In the genomic region with DNA sequence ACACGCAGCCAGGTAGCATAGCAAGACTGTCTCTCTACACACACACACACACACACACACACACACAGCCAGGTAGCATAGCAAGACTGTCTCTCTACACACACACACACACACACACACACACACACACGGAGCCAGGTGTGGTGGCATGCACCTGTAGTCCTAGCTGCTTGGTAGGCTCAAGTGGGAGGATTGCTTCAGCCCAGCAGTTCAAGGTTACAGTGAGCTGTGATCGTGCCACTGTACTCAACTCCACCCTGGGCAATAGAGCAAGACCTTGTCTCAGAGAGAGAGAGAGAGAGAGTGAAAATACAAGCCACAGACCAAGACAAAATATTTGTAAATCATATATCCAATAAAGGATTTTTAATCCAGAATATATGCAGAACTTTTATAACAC, we compare ENCODE assay signal across 8 cellular contexts.
A peak's percentile ranks its signal among the peaks of the same experiment; 100 is the strongest.
DNase-seq lines count a peak whose midpoint lies in the region; ATAC-seq, FAIRE-seq and TF ChIP-seq lines count a peak whose summit lies in the region.
"Not testable (repeated sequence)": the region's sequence is repeated elsewhere in the genome, so short reads cannot be mapped to it uniquely, and the experiment has no call there.

No MANE protein-coding gene starts in this region.

- not testable (repeated sequence) for H2AFZ ChIP-seq in fibroblast of lung (ENCODE audit: low read length)

- not testable (repeated sequence) for H3K9me3 ChIP-seq in MG63; fibroblast of lung (ENCODE audit: control insufficient read depth, insufficient read depth, low read depth, low read length); mucosa of rectum (ENCODE audit: control insufficient read depth in 2 of 2, low read length in 2 of 2)

- peaks cover 96% of the 10 kb centered on the region for H3K79me2 ChIP-seq in fibroblast of lung (ENCODE audit: control insufficient read depth, insufficient read depth, low read length)

- not testable (repeated sequence) for H4K20me1 ChIP-seq in fibroblast of lung (ENCODE audit: control insufficient read depth, extremely low read depth, insufficient read depth, low read length)

- ATAC-seq in GM21447 (IDR thresholded peaks at IDR 0.05; ENCODE audit: unreplicated experiment) (peak; percentile 22), HG02885 (IDR thresholded peaks at IDR 0.05; ENCODE audit: poor library complexity, unreplicated experiment) (peak; percentile 31)
- peak; percentile 38 to 48 for ATAC-seq in stimulated activated naive B cell treated with anti-CD40 and anti-IgM and Interleukin-4, amounts not matched to agents 10 μg/mL and 1 μg/mL and 100 μg/mL, for 72 hours (replicated peaks)

- H3K36me3 ChIP-seq in MG63, result peaks cover 12% of the 10 kb centered on the region
- not testable (repeated sequence) for H3K36me3 ChIP-seq in fibroblast of lung (ENCODE audit: control insufficient read depth, insufficient read depth, low read length); mucosa of rectum (ENCODE audit: control insufficient read depth in 2 of 2, insufficient read depth in 2 of 2, low read length in 2 of 2)

- peaks cover 38% of the 10 kb centered on the region for H3K4me1 ChIP-seq in fibroblast of lung (ENCODE audit: control insufficient read depth, extremely low read depth, insufficient read depth, low read length)
- H3K4me1 ChIP-seq in mucosa of rectum (ENCODE audit: control insufficient read depth in 2 of 2, insufficient read depth in 2 of 2, low read length in 2 of 2), result peaks cover 76 to 79% of the 10 kb centered on the region in 2 donors

- not testable (repeated sequence) for TF ChIP-seq CTCF in fibroblast of lung (conservative IDR thresholded peaks at IDR 0.05 in 1 of 2, IDR thresholded peaks at IDR 0.05 in 1 of 2; ENCODE audit: low read depth in 1 of 2, low read length in 2 of 2)

- not testable (repeated sequence) for H3K27me3 ChIP-seq in MG63; fibroblast of lung (ENCODE audit: control insufficient read depth, insufficient read depth, low read length); mucosa of rectum (ENCODE audit: control insufficient read depth in 2 of 2, insufficient read depth in 2 of 2, low read length in 2 of 2)

- not testable (repeated sequence) for H3K9me3 Mint-ChIP-seq in activated T-helper 1 cell treated with anti-CD3 and anti-CD28 coated beads, Interleukin-12 subunit alpha, Interleukin-12 subunit beta, Interleukin-2, Interleukin-4 antibody, amounts not matched to agents 30 ng/mL and 10 ng/mL and 1 ng/mL, durations not matched to agents 14 hours and 24 hours and 36 hours; stimulated activated naive B cell treated with anti-CD40 and anti-IgM and Interleukin-4, amounts not matched to agents 10 μg/mL and 1 μg/mL and 100 μg/mL, for 72 hours

- H3K27ac Mint-ChIP-seq in activated T-helper 1 cell treated with anti-CD3 and anti-CD28 coated beads, Interleukin-12 subunit alpha, Interleukin-12 subunit beta, Interleukin-2, Interleukin-4 antibody, amounts not matched to agents 30 ng/mL and 10 ng/mL and 1 ng/mL, durations not matched to agents 14 hours and 24 hours and 36 hours, result peak overlapping the region; percentile 34
- peak overlapping the region; percentile 97 for H3K27ac Mint-ChIP-seq in stimulated activated naive B cell treated with anti-CD40 and anti-IgM and Interleukin-4, amounts not matched to agents 10 μg/mL and 1 μg/mL and 100 μg/mL, for 72 hours

- 0 out of 2 replicates have a peak overlapping the region, but pooled peaks have one; percentile 2 for H3K4me3 ChIP-seq in MG63
- peak overlapping the region in 2 of 4 experiments; percentile 13 to 44 for H3K4me3 ChIP-seq in fibroblast of lung (replicated peaks in 1 of 4; ENCODE audit: control extremely low read depth in 1 of 4, insufficient read depth in 1 of 4, low read depth in 3 of 4, low read length in 4 of 4)
- peak overlapping the region in 1 of 2 donors; percentile 70 for H3K4me3 ChIP-seq in mucosa of rectum (ENCODE audit: low read length in 2 of 2)

- peak overlapping the region; percentile 65 for H3K4me2 ChIP-seq in fibroblast of lung (ENCODE audit: extremely low read depth, insufficient read depth, low read length)

- not testable (repeated sequence) for H3K27me3 Mint-ChIP-seq in activated T-helper 1 cell treated with anti-CD3 and anti-CD28 coated beads, Interleukin-12 subunit alpha, Interleukin-12 subunit beta, Interleukin-2, Interleukin-4 antibody, amounts not matched to agents 30 ng/mL and 10 ng/mL and 1 ng/mL, durations not matched to agents 14 hours and 24 hours and 36 hours (ENCODE audit: insufficient read depth); stimulated activated naive B cell treated with anti-CD40 and anti-IgM and Interleukin-4, amounts not matched to agents 10 μg/mL and 1 μg/mL and 100 μg/mL, for 72 hours

- peak overlapping the region; percentile 84 for H3K27ac ChIP-seq in fibroblast of lung (ENCODE audit: insufficient read depth, low read length)
- peak overlapping the region; percentile 92 to 96 for H3K27ac ChIP-seq in mucosa of rectum (ENCODE audit: low read depth in 2 of 2, low read length in 2 of 2)

- FAIRE-seq in GM12891 (lab: Jason Lieb, UNC), result peak; percentile 35

- TF ChIP-seq POLR2A in GM12891 (IDR thresholded peaks at IDR 0.05; ENCODE audit: low read depth, low read length), result not testable (repeated sequence)

- intact Hi-C loops in activated T-helper 1 cell treated with anti-CD3 and anti-CD28 coated beads, Interleukin-12 subunit alpha, Interleukin-12 subunit beta, Interleukin-2, Interleukin-4 antibody, amounts not matched to agents 30 ng/mL and 10 ng/mL and 1 ng/mL, durations not matched to agents 14 hours and 24 hours and 36 hours (cut with micrococcal nuclease), result not testable (repeated sequence)

- not testable (repeated sequence) for H3K36me3 Mint-ChIP-seq in activated T-helper 1 cell treated with anti-CD3 and anti-CD28 coated beads, Interleukin-12 subunit alpha, Interleukin-12 subunit beta, Interleukin-2, Interleukin-4 antibody, amounts not matched to agents 30 ng/mL and 10 ng/mL and 1 ng/mL, durations not matched to agents 14 hours and 24 hours and 36 hours (ENCODE audit: low read depth); stimulated activated naive B cell treated with anti-CD40 and anti-IgM and Interleukin-4, amounts not matched to agents 10 μg/mL and 1 μg/mL and 100 μg/mL, for 72 hours

- not testable (repeated sequence) for H3K9ac ChIP-seq in fibroblast of lung (ENCODE audit: insufficient read depth, low read length)
- peak overlapping the region in 1 of 2 donors; percentile 60 for H3K9ac ChIP-seq in mucosa of rectum (ENCODE audit: low read depth in 1 of 2, low read length in 2 of 2)

- not testable (repeated sequence) for H3K4me3 Mint-ChIP-seq in activated T-helper 1 cell treated with anti-CD3 and anti-CD28 coated beads, Interleukin-12 subunit alpha, Interleukin-12 subunit beta, Interleukin-2, Interleukin-4 antibody, amounts not matched to agents 30 ng/mL and 10 ng/mL and 1 ng/mL, durations not matched to agents 14 hours and 24 hours and 36 hours
- H3K4me3 Mint-ChIP-seq in stimulated activated naive B cell treated with anti-CD40 and anti-IgM and Interleukin-4, amounts not matched to agents 10 μg/mL and 1 μg/mL and 100 μg/mL, for 72 hours, result peak overlapping the region; percentile 44 to 60

- peaks cover 49% of the 10 kb centered on the region for H3K4me1 Mint-ChIP-seq in activated T-helper 1 cell treated with anti-CD3 and anti-CD28 coated beads, Interleukin-12 subunit alpha, Interleukin-12 subunit beta, Interleukin-2, Interleukin-4 antibody, amounts not matched to agents 30 ng/mL and 10 ng/mL and 1 ng/mL, durations not matched to agents 14 hours and 24 hours and 36 hours (ENCODE audit: low read depth)
- H3K4me1 Mint-ChIP-seq in stimulated activated naive B cell treated with anti-CD40 and anti-IgM and Interleukin-4, amounts not matched to agents 10 μg/mL and 1 μg/mL and 100 μg/mL, for 72 hours, result peaks cover 56 to 92% of the 10 kb centered on the region in 2 donors

- not testable (repeated sequence) for DNase-seq in GM12891 (ENCODE audit: insufficient read length, low spot score); MG63; activated T-helper 1 cell treated with anti-CD3 and anti-CD28 coated beads, Interleukin-12 subunit alpha, Interleukin-12 subunit beta, Interleukin-2, Interleukin-4 antibody, amounts not matched to agents 30 ng/mL and 10 ng/mL and 1 ng/mL, durations not matched to agents 14 hours and 24 hours and 36 hours (ENCODE audit: low spot score); stimulated activated naive B cell treated with anti-CD40 and anti-IgM and Interleukin-4, amounts not matched to agents 10 μg/mL and 1 μg/mL and 100 μg/mL, for 72 hours
- DNase-seq in fibroblast of lung (ENCODE audit: low read depth in 2 of 2), result peak in 1 of 2 donors; percentile 26
